8 cellular contexts compared by ENCODE assay signal in genomic region chr4:75289843-75290616, GRCh38.
DNase-seq lines count a peak whose midpoint lies in the region; ATAC-seq and TF ChIP-seq lines count a peak whose summit lies in the region.

No MANE protein-coding gene starts in this region.

- H3K9me3 Mint-ChIP-seq in activated CD4-positive, alpha-beta memory T cell treated with anti-CD3 and anti-CD28 coated beads for 36 hours, result no peaks in the 10 kb centered on the region
- no peaks in the 10 kb centered on the region for H3K9me3 Mint-ChIP-seq in activated T-helper 2 cell treated with anti-CD3 and anti-CD28 coated beads, Interferon-gamma antibody, Interleukin-2, Interleukin-4, amounts not matched to agents 10 μg/mL and 5 μg/mL and 100 μg/mL, durations not matched to agents 14 hours and 24 hours and 36 hours

- H3K4me3 ChIP-seq in GM06990 (replicated peaks; ENCODE audit: low read depth, low read length), result no peak overlapping the region
- no peak overlapping the region for H3K4me3 ChIP-seq in OCI-LY3 (ENCODE audit: low read length)
- H3K4me3 ChIP-seq in upper lobe of left lung, result no peak overlapping the region

- peak; percentile 65 for TF ChIP-seq CTCF in GM06990 (IDR thresholded peaks at IDR 0.05; ENCODE audit: insufficient read depth, low read length, poor library complexity, severe bottlenecking)
- peak; percentile 88 for TF ChIP-seq CTCF in OCI-LY3 (IDR thresholded peaks at IDR 0.05; ENCODE audit: low read depth, low read length)
- peak; percentile 6 to 38 (median 24) for TF ChIP-seq CTCF in upper lobe of left lung (IDR thresholded peaks at IDR 0.05)

- H3K4me2 ChIP-seq in OCI-LY3 (ENCODE audit: low read length), result no peak overlapping the region

- intact Hi-C loops in activated CD4-positive, alpha-beta memory T cell treated with anti-CD3 and anti-CD28 coated beads for 36 hours (cut with micrococcal nuclease), result no loop called here
- intact Hi-C loops in activated T-helper 2 cell treated with anti-CD3 and anti-CD28 coated beads, Interferon-gamma antibody, Interleukin-2, Interleukin-4, amounts not matched to agents 10 μg/mL and 5 μg/mL and 100 μg/mL, durations not matched to agents 14 hours and 24 hours and 36 hours (cut with micrococcal nuclease), result no loop called here

- POLR2A ChIA-PET in activated CD4-positive, alpha-beta memory T cell treated with anti-CD3 and anti-CD28 coated beads for 36 hours (lab: Charles Lee), result no interaction called here

- H2AFZ ChIP-seq in OCI-LY3 (ENCODE audit: low read depth, low read length), result no peak overlapping the region

- H4K20me1 ChIP-seq in OCI-LY3 (ENCODE audit: insufficient read depth, low read length), result no peaks in the 10 kb centered on the region

- 38 to 54% methylated on average over 7 of the region's 7 CpGs for WGBS in upper lobe of left lung, 2 donors

- no peaks in the 10 kb centered on the region for H3K79me2 ChIP-seq in OCI-LY3 (ENCODE audit: low read length)

- H3K36me3 ChIP-seq in GM06990 (ENCODE audit: control insufficient read depth, insufficient read depth, low read length) (no peaks in the 10 kb centered on the region), OCI-LY3 (replicated peaks; ENCODE audit: low read depth, low read length) (no peaks in the 10 kb centered on the region), upper lobe of left lung (no peaks in the 10 kb centered on the region)

- H3K27ac Mint-ChIP-seq in activated CD4-positive, alpha-beta memory T cell treated with anti-CD3 and anti-CD28 coated beads for 36 hours, result no peak overlapping the region
- H3K27ac Mint-ChIP-seq in activated T-helper 2 cell treated with anti-CD3 and anti-CD28 coated beads, Interferon-gamma antibody, Interleukin-2, Interleukin-4, amounts not matched to agents 10 μg/mL and 5 μg/mL and 100 μg/mL, durations not matched to agents 14 hours and 24 hours and 36 hours, result no peak overlapping the region

- no peak for TF ChIP-seq EP300 in upper lobe of left lung (IDR thresholded peaks at IDR 0.05)

- no peak overlapping the region for H3K4me3 Mint-ChIP-seq in activated CD4-positive, alpha-beta memory T cell treated with anti-CD3 and anti-CD28 coated beads for 36 hours
- no peak overlapping the region for H3K4me3 Mint-ChIP-seq in activated T-helper 2 cell treated with anti-CD3 and anti-CD28 coated beads, Interferon-gamma antibody, Interleukin-2, Interleukin-4, amounts not matched to agents 10 μg/mL and 5 μg/mL and 100 μg/mL, durations not matched to agents 14 hours and 24 hours and 36 hours (ENCODE audit: low read depth)

- H3K36me3 Mint-ChIP-seq in activated CD4-positive, alpha-beta memory T cell treated with anti-CD3 and anti-CD28 coated beads for 36 hours, result no peaks in the 10 kb centered on the region
- H3K36me3 Mint-ChIP-seq in activated T-helper 2 cell treated with anti-CD3 and anti-CD28 coated beads, Interferon-gamma antibody, Interleukin-2, Interleukin-4, amounts not matched to agents 10 μg/mL and 5 μg/mL and 100 μg/mL, durations not matched to agents 14 hours and 24 hours and 36 hours (ENCODE audit: low read depth), result no peaks in the 10 kb centered on the region

- H3K4me1 Mint-ChIP-seq in activated CD4-positive, alpha-beta memory T cell treated with anti-CD3 and anti-CD28 coated beads for 36 hours (ENCODE audit: low read depth), result no peaks in the 10 kb centered on the region
- no peaks in the 10 kb centered on the region for H3K4me1 Mint-ChIP-seq in activated T-helper 2 cell treated with anti-CD3 and anti-CD28 coated beads, Interferon-gamma antibody, Interleukin-2, Interleukin-4, amounts not matched to agents 10 μg/mL and 5 μg/mL and 100 μg/mL, durations not matched to agents 14 hours and 24 hours and 36 hours (ENCODE audit: low read depth)

- no peaks in the 10 kb centered on the region for H3K9me3 ChIP-seq in OCI-LY3 (ENCODE audit: insufficient read depth, low read length)
- no peaks in the 10 kb centered on the region for H3K9me3 ChIP-seq in upper lobe of left lung

- H3K27me3 ChIP-seq in GM06990 (replicated peaks; ENCODE audit: control insufficient read depth, insufficient read depth, low read length) (no peaks in the 10 kb centered on the region), OCI-LY3 (ENCODE audit: low read depth, low read length) (no peaks in the 10 kb centered on the region), upper lobe of left lung (no peaks in the 10 kb centered on the region)

- H3K4me1 ChIP-seq in OCI-LY3 (ENCODE audit: low read length) (peaks cover 21% of the 10 kb centered on the region), upper lobe of left lung (no peaks in the 10 kb centered on the region)

- H3K27me3 Mint-ChIP-seq in activated CD4-positive, alpha-beta memory T cell treated with anti-CD3 and anti-CD28 coated beads for 36 hours, result no peaks in the 10 kb centered on the region
- no peaks in the 10 kb centered on the region for H3K27me3 Mint-ChIP-seq in activated T-helper 2 cell treated with anti-CD3 and anti-CD28 coated beads, Interferon-gamma antibody, Interleukin-2, Interleukin-4, amounts not matched to agents 10 μg/mL and 5 μg/mL and 100 μg/mL, durations not matched to agents 14 hours and 24 hours and 36 hours (ENCODE audit: low read depth)

- DNase-seq in GM06990 (ENCODE audit: extremely low read depth, insufficient read length), result peak; percentile 29
- DNase-seq in globus pallidus (ENCODE audit: low spot score), result peak; percentile 3
- DNase-seq in upper lobe of left lung, result no peak
- no peak for DNase-seq in NCI-H226
- DNase-seq in activated CD4-positive, alpha-beta memory T cell treated with anti-CD3 and anti-CD28 coated beads for 36 hours, result no peak
- DNase-seq in activated T-helper 2 cell treated with anti-CD3 and anti-CD28 coated beads, Interferon-gamma antibody, Interleukin-2, Interleukin-4, amounts not matched to agents 10 μg/mL and 5 μg/mL and 100 μg/mL, durations not matched to agents 14 hours and 24 hours and 36 hours (ENCODE audit: low spot score), result no peak

- CTCF ChIA-PET in activated CD4-positive, alpha-beta memory T cell treated with anti-CD3 and anti-CD28 coated beads for 36 hours (lab: Charles Lee), result no interaction called here

- no peak overlapping the region for H3K9ac ChIP-seq in OCI-LY3 (ENCODE audit: low read length)

- no peak overlapping the region for H3K27ac ChIP-seq in OCI-LY3 (ENCODE audit: low read length)
- no peak overlapping the region for H3K27ac ChIP-seq in upper lobe of left lung

- peak; percentile 74 for ATAC-seq in HG02884 (IDR thresholded peaks at IDR 0.05; ENCODE audit: unreplicated experiment)
- ATAC-seq in upper lobe of left lung (ENCODE audit: low FRiP score in 2 of 2), result no peak

- TF ChIP-seq POLR2A in upper lobe of left lung (IDR thresholded peaks at IDR 0.05), result no peak

Comparison
In these comparisons a context has a peak if more than half of its experiments do, and no peak if none do; other contexts are left out.
1. DNase-seq: peak in GM06990 (single experiment) and globus pallidus (single experiment); none in upper lobe of left lung (0 of 2), NCI-H226 (single experiment), activated CD4-positive, alpha-beta memory T cell treated with anti-CD3 and anti-CD28 coated beads for 36 hours (single experiment) and activated T-helper 2 cell treated with anti-CD3 and anti-CD28 coated beads, Interferon-gamma antibody, Interleukin-2, Interleukin-4, amounts not matched to agents 10 μg/mL and 5 μg/mL and 100 μg/mL, durations not matched to agents 14 hours and 24 hours and 36 hours (single experiment).
2. CTCF ChIP-seq: peak in every context shown above with its lines; median percentile 88 in OCI-LY3; 65 in GM06990; 24 in upper lobe of left lung.